Comparison of ENCODE assay signal across 10 cellular contexts in the genomic region with DNA sequence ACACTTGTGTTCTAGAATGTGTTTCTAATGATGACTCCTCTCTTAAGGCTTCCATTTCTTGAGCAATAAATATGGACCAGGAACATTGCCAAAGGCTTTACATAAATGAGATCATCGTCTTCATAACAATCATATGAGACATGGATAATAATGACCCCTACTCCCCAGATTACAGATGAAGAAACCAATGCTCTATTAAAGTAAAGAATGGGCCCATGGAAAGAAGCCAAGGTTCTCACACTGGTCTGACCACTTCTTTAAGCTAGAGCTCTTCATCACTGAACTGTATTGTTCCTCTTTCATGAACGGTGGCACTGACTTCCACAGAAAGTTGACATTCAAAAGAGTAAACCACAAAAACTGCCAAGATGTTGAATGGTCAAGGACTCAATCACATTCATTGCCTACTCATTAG.
DNase-seq lines count a peak whose midpoint lies in the region; ATAC-seq and TF ChIP-seq lines count a peak whose summit lies in the region.
"Had no signal": no experiment of that assay in that cellular context is flagged by ENCODE, and none has a peak within 500 bp of the region (broad histone marks: within the 10 kb centered on the region; RNA-seq: fewer than 3 reads in every experiment).

No MANE protein-coding gene starts in this region.

- H3K4me1 Mint-ChIP-seq in natural killer cell treated with Interleukin-12 subunit alpha and Interleukin-12 subunit beta and Interleukin-15 and Interleukin-18, amount 100 ng/mL, for 72 hours (ENCODE audit: low read depth in 2 of 2) = peaks cover 18 to 27% of the 10 kb centered on the region in 2 donors
- peaks cover 3% of the 10 kb centered on the region for H3K4me1 Mint-ChIP-seq in activated T-helper 2 cell treated with anti-CD3 and anti-CD28 coated beads, Interferon-gamma antibody, Interleukin-2, Interleukin-4, amounts not matched to agents 10 μg/mL and 5 μg/mL and 100 μg/mL, durations not matched to agents 14 hours and 24 hours and 36 hours (ENCODE audit: low read depth)
- H3K4me1 Mint-ChIP-seq in activated T-cell treated with anti-CD3 and anti-CD28 coated beads, Interleukin-2, amount 50 U/mL, for 24 hours (ENCODE audit: low read depth) = peaks cover 2% of the 10 kb centered on the region

- ATAC-seq in GM21381 (IDR thresholded peaks at IDR 0.05; ENCODE audit: unreplicated experiment) (peak; percentile 53), esophagus mucosa (peak; percentile 79)
- no peak for ATAC-seq in natural killer cell treated with Interleukin-12 subunit alpha and Interleukin-12 subunit beta and Interleukin-15 and Interleukin-18, amount 100 ng/mL, for 72 hours
- ATAC-seq: activated CD8-positive, alpha-beta T cell treated with anti-CD3 and anti-CD28 coated beads, Interleukin-2, amount 10 ng/mL, durations not matched to agents 7 days and 5 days had no signal

- H3K27ac Mint-ChIP-seq in natural killer cell treated with Interleukin-12 subunit alpha and Interleukin-12 subunit beta and Interleukin-15 and Interleukin-18, amount 100 ng/mL, for 72 hours = peak overlapping the region in 1 of 2 donors; percentile 4
- H3K27ac Mint-ChIP-seq in activated T-helper 2 cell treated with anti-CD3 and anti-CD28 coated beads, Interferon-gamma antibody, Interleukin-2, Interleukin-4, amounts not matched to agents 10 μg/mL and 5 μg/mL and 100 μg/mL, durations not matched to agents 14 hours and 24 hours and 36 hours = no peak overlapping the region
- H3K27ac Mint-ChIP-seq in activated T-cell treated with anti-CD3 and anti-CD28 coated beads, Interleukin-2, amount 50 U/mL, for 24 hours = no peak overlapping the region
- H3K27ac Mint-ChIP-seq: activated CD8-positive, alpha-beta T cell treated with anti-CD3 and anti-CD28 coated beads, Interleukin-2, amount 10 ng/mL, durations not matched to agents 7 days and 5 days had no signal

- intact Hi-C loops in activated T-helper 2 cell treated with anti-CD3 and anti-CD28 coated beads, Interferon-gamma antibody, Interleukin-2, Interleukin-4, amounts not matched to agents 10 μg/mL and 5 μg/mL and 100 μg/mL, durations not matched to agents 14 hours and 24 hours and 36 hours (cut with micrococcal nuclease) = no loop called here

- H3K4me3 Mint-ChIP-seq in natural killer cell treated with Interleukin-12 subunit alpha and Interleukin-12 subunit beta and Interleukin-15 and Interleukin-18, amount 100 ng/mL, for 72 hours = no peak overlapping the region
- H3K4me3 Mint-ChIP-seq in activated T-helper 2 cell treated with anti-CD3 and anti-CD28 coated beads, Interferon-gamma antibody, Interleukin-2, Interleukin-4, amounts not matched to agents 10 μg/mL and 5 μg/mL and 100 μg/mL, durations not matched to agents 14 hours and 24 hours and 36 hours (ENCODE audit: low read depth) = no peak overlapping the region
- H3K4me3 Mint-ChIP-seq in activated T-cell treated with anti-CD3 and anti-CD28 coated beads, Interleukin-2, amount 50 U/mL, for 24 hours = no peak overlapping the region
- H3K4me3 Mint-ChIP-seq: activated CD8-positive, alpha-beta T cell treated with anti-CD3 and anti-CD28 coated beads, Interleukin-2, amount 10 ng/mL, durations not matched to agents 7 days and 5 days had no signal

- H3K27me3 Mint-ChIP-seq in natural killer cell treated with Interleukin-12 subunit alpha and Interleukin-12 subunit beta and Interleukin-15 and Interleukin-18, amount 100 ng/mL, for 72 hours = no peaks in the 10 kb centered on the region
- H3K27me3 Mint-ChIP-seq in activated T-helper 2 cell treated with anti-CD3 and anti-CD28 coated beads, Interferon-gamma antibody, Interleukin-2, Interleukin-4, amounts not matched to agents 10 μg/mL and 5 μg/mL and 100 μg/mL, durations not matched to agents 14 hours and 24 hours and 36 hours (ENCODE audit: low read depth) = no peaks in the 10 kb centered on the region
- no peaks in the 10 kb centered on the region for H3K27me3 Mint-ChIP-seq in activated T-cell treated with anti-CD3 and anti-CD28 coated beads, Interleukin-2, amount 50 U/mL, for 24 hours

- no peaks in the 10 kb centered on the region for H3K36me3 Mint-ChIP-seq in natural killer cell treated with Interleukin-12 subunit alpha and Interleukin-12 subunit beta and Interleukin-15 and Interleukin-18, amount 100 ng/mL, for 72 hours
- no peaks in the 10 kb centered on the region for H3K36me3 Mint-ChIP-seq in activated T-helper 2 cell treated with anti-CD3 and anti-CD28 coated beads, Interferon-gamma antibody, Interleukin-2, Interleukin-4, amounts not matched to agents 10 μg/mL and 5 μg/mL and 100 μg/mL, durations not matched to agents 14 hours and 24 hours and 36 hours (ENCODE audit: low read depth)
- H3K36me3 Mint-ChIP-seq in activated T-cell treated with anti-CD3 and anti-CD28 coated beads, Interleukin-2, amount 50 U/mL, for 24 hours (ENCODE audit: low read depth) = no peaks in the 10 kb centered on the region

- peak; percentile 62 for DNase-seq in AG09319 (ENCODE audit: extremely low read depth, low read depth)
- peak; percentile 81 for DNase-seq in M059J (ENCODE audit: low read depth)
- no peak for DNase-seq in natural killer cell treated with Interleukin-12 subunit alpha and Interleukin-12 subunit beta and Interleukin-15 and Interleukin-18, amount 100 ng/mL, for 72 hours (ENCODE audit: low spot score)
- DNase-seq in NCI-H774 (lab: John Stamatoyannopoulos, UW) = no peak
- no peak for DNase-seq in activated T-helper 2 cell treated with anti-CD3 and anti-CD28 coated beads, Interferon-gamma antibody, Interleukin-2, Interleukin-4, amounts not matched to agents 10 μg/mL and 5 μg/mL and 100 μg/mL, durations not matched to agents 14 hours and 24 hours and 36 hours (ENCODE audit: low spot score)
- DNase-seq in activated T-cell treated with anti-CD3 and anti-CD28 coated beads, Interleukin-2, amount 50 U/mL, for 24 hours = no peak
- DNase-seq: activated CD8-positive, alpha-beta T cell treated with anti-CD3 and anti-CD28 coated beads, Interleukin-2, amount 10 ng/mL, durations not matched to agents 7 days and 5 days; KG1 had no signal

- no peaks in the 10 kb centered on the region for H3K9me3 Mint-ChIP-seq in natural killer cell treated with Interleukin-12 subunit alpha and Interleukin-12 subunit beta and Interleukin-15 and Interleukin-18, amount 100 ng/mL, for 72 hours
- no peaks in the 10 kb centered on the region for H3K9me3 Mint-ChIP-seq in activated T-helper 2 cell treated with anti-CD3 and anti-CD28 coated beads, Interferon-gamma antibody, Interleukin-2, Interleukin-4, amounts not matched to agents 10 μg/mL and 5 μg/mL and 100 μg/mL, durations not matched to agents 14 hours and 24 hours and 36 hours
- no peaks in the 10 kb centered on the region for H3K9me3 Mint-ChIP-seq in activated T-cell treated with anti-CD3 and anti-CD28 coated beads, Interleukin-2, amount 50 U/mL, for 24 hours

- no peak for TF ChIP-seq CTCF in AG09319 (IDR thresholded peaks at IDR 0.05; ENCODE audit: low read depth, low read length)

Comparison
In these comparisons a context has a peak if more than half of its experiments do, and no peak if none do; other contexts are left out.
1. DNase-seq: peak in AG09319 (single experiment) and M059J (single experiment); none in natural killer cell treated with Interleukin-12 subunit alpha and Interleukin-12 subunit beta and Interleukin-15 and Interleukin-18, amount 100 ng/mL, for 72 hours (single experiment), NCI-H774 (single experiment), activated T-helper 2 cell treated with anti-CD3 and anti-CD28 coated beads, Interferon-gamma antibody, Interleukin-2, Interleukin-4, amounts not matched to agents 10 μg/mL and 5 μg/mL and 100 μg/mL, durations not matched to agents 14 hours and 24 hours and 36 hours (single experiment) and activated T-cell treated with anti-CD3 and anti-CD28 coated beads, Interleukin-2, amount 50 U/mL, for 24 hours (single experiment).
2. ATAC-seq: peak in GM21381 (single experiment) and esophagus mucosa (single experiment); none in natural killer cell treated with Interleukin-12 subunit alpha and Interleukin-12 subunit beta and Interleukin-15 and Interleukin-18, amount 100 ng/mL, for 72 hours (0 of 2).